Comparison of ENCODE assay signal across 1 cellular context in the genomic region with DNA sequence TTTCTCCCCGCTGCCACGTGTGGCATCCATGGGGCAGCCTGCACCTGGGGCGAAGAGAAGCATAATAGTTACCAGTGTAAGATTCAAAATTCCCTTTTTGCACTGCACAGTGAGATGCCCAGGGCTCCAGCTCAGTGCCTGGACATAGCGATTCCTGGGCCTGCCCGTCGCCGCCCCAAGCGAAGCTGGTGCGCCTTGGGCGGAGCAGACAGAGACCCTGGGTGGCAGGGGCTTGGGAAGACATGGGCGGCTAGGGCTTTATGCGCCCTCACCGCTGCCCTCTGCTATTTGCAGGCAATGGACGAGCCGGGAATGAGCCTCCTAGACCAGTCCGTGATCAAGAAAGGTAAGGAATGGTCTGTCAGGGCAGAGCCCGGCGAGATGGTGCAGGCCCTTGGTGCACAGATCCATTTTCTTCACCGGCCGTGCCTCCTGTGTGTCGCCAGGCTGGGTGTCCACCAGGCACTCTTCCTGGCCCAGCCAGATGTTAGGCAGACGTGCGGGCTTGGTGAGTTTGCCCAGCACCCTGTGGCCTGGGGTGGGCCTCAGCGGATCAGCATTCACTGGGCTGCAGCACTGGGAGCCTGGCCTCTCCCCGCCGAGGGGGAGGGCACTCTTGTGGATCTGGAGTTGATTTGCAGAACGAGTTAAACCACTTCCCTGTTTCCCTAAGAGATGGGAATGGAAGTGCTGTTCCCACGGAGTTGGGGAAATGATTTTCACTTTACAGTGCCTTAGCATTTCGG.
TF ChIP-seq lines count a peak whose summit lies in the region.

No MANE protein-coding gene starts in this region.

TF ChIP-seq in IMR-90, 13 proteins besides CTCF, POLR2A, EP300 and RAD21:
- TF ChIP-seq ELK1 (IDR thresholded peaks at IDR 0.05; ENCODE audit: borderline replicate concordance, low read depth, low read length) (no peak), RCOR1 (IDR thresholded peaks at IDR 0.05; ENCODE audit: insufficient replicate concordance, low read length) (no peak), FOS (IDR thresholded peaks at IDR 0.05; ENCODE audit: low read depth, low read length) (no peak), CEBPB (IDR thresholded peaks at IDR 0.05; ENCODE audit: low read depth, low read length) (no peak), MAZ (IDR thresholded peaks at IDR 0.05; ENCODE audit: borderline replicate concordance, low read depth, low read length) (no peak), NFE2L2 (IDR thresholded peaks at IDR 0.05; ENCODE audit: low read depth, low read length) (no peak), USF2 (IDR thresholded peaks at IDR 0.05; ENCODE audit: low read depth, low read length) (no peak), MXI1 (IDR thresholded peaks at IDR 0.05; ENCODE audit: borderline replicate concordance, low read depth, low read length) (no peak), CHD1 (IDR thresholded peaks at IDR 0.05; ENCODE audit: low read depth, low read length) (no peak), MAFK (IDR thresholded peaks at IDR 0.05; ENCODE audit: low read depth, low read length) (no peak), BHLHE40 (IDR thresholded peaks at IDR 0.05; ENCODE audit: low read depth, low read length) (no peak), SMC3 (IDR thresholded peaks at IDR 0.05; ENCODE audit: low read depth, low read length) (no peak), RFX5 (IDR thresholded peaks at IDR 0.05; ENCODE audit: low read depth, low read length) (no peak)
